Comparison of ENCODE assay signal across 8 cellular contexts in the genomic region with DNA sequence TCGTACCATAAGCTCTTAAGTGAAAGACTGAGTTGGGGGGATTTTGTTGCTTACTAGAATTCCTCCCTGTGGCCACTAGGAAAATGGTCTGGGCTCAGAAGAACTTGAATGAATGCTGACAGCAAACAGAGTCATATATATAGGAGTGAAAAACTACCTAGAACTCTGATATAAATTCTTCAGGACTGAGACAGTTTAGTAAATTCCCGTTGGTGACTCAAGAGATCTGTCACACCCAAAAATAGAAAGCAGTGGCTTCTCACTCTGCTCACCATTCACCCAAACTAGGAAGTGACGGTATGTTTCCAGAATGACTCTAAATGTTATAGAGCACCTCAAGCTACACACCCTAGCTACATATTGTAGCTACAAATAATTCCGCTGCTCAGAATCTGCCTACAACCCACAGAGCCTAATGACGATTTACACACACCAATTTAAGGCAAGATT.
DNase-seq lines count a peak whose midpoint lies in the region; ATAC-seq and TF ChIP-seq lines count a peak whose summit lies in the region.

No MANE protein-coding gene starts in this region.

- ATAC-seq in GM18502 (IDR thresholded peaks at IDR 0.05; ENCODE audit: poor library complexity, unreplicated experiment): peak; percentile 97
- ATAC-seq in GM21717 (IDR thresholded peaks at IDR 0.05; ENCODE audit: unreplicated experiment): peak; percentile 96
- ATAC-seq in IMR-90 (ENCODE audit: low read depth): peak; percentile 71

- H3K36me3 ChIP-seq in IMR-90 (ENCODE audit: control insufficient read depth, insufficient read depth, low read length) (no peaks in the 10 kb centered on the region), parathyroid adenoma (ENCODE audit: control insufficient read depth, insufficient read depth, low read length) (no peaks in the 10 kb centered on the region)

- H3K23ac ChIP-seq in IMR-90 (ENCODE audit: low read depth, low read length): peak overlapping the region; percentile 64; the same call in 1 of the 2 replicates

- TF ChIP-seq CTCF in IMR-90 (conservative IDR thresholded peaks at IDR 0.05; ENCODE audit: low read depth, low read length) (peak; percentile 27; the same call in 1 of the 2 replicates), astrocyte of the cerebellum (IDR thresholded peaks at IDR 0.05; ENCODE audit: low read depth, low read length, missing control alignments) (peak; percentile 29), parathyroid adenoma (IDR thresholded peaks at IDR 0.05) (no peak)

- TF ChIP-seq RAD21 in IMR-90 (IDR thresholded peaks at IDR 0.05; ENCODE audit: low read length): no peak

- POLR2A ChIA-PET in IMR-90 (lab: Charles Lee; ENCODE audit: unreplicated experiment): no interaction called here

- H3K4me3 ChIP-seq in IMR-90 (ENCODE audit: insufficient read depth, low read depth, low read length) (peak overlapping the region; percentile 9; the same call in 1 of the 2 replicates), astrocyte of the cerebellum (ENCODE audit: low read depth, low read length) (no peak overlapping the region), parathyroid adenoma (ENCODE audit: low read depth, low read length) (no peak overlapping the region)

- no peak; the same call in 1 of the 2 replicates for TF ChIP-seq POLR2A in IMR-90 (IDR thresholded peaks at IDR 0.05; ENCODE audit: low read depth, low read length)

- peak overlapping the region; percentile 72; the same call in 1 of the 2 replicates for H4K5ac ChIP-seq in IMR-90 (ENCODE audit: low read depth, low read length)

- peak overlapping the region; percentile 77 for H3K14ac ChIP-seq in IMR-90 (replicated peaks; ENCODE audit: low read depth, low read length)

- CTCF ChIA-PET in IMR-90 (lab: Yijun Ruan, JAX): interaction anchor here (1.0 to 1.5 kb wide), 3 partner anchors 10 to 121 kb away, joined by 4 to 6 read pairs (median 5); no protein-coding TSS in a partner anchor

- peak overlapping the region; percentile 14 to 78; a peak in 2 of 4 replicates for H4K8ac ChIP-seq in IMR-90 (ENCODE audit: low read depth in 2 of 2, low read length in 2 of 2)

- H4K20me1 ChIP-seq in IMR-90 (ENCODE audit: insufficient read depth, low read length): no peaks in the 10 kb centered on the region

- H3K9ac ChIP-seq in IMR-90 (ENCODE audit: low read depth, low read length) (peak overlapping the region; percentile 20; the same call in 1 of the 2 replicates), parathyroid adenoma (no peak overlapping the region)

- no CpG with 5 or more reads among the region's 5 CpGs for WGBS in IMR-90 (ENCODE audit: extremely low coverage in 2 of 2, insufficient read length in 1 of 2), 2 experiments

- H3K56ac ChIP-seq in IMR-90 (ENCODE audit: extremely low read depth, insufficient read depth, low read length): peak overlapping the region; percentile 65

- H2AK5ac ChIP-seq in IMR-90 (ENCODE audit: low read depth, low read length): no peak overlapping the region

- peak overlapping the region; percentile 87 for H3K4me2 ChIP-seq in IMR-90 (ENCODE audit: low read depth, low read length)
- no peak overlapping the region for H3K4me2 ChIP-seq in parathyroid adenoma (ENCODE audit: low read length)

- H2BK15ac ChIP-seq in IMR-90 (ENCODE audit: low read depth, low read length): peak overlapping the region; percentile 58; the same call in 2 of the 3 replicates

- H3K9me3 ChIP-seq in IMR-90 (ENCODE audit: control insufficient read depth, insufficient read depth, low read length): no peaks in the 10 kb centered on the region
- H3K9me3 ChIP-seq in parathyroid adenoma (ENCODE audit: control insufficient read depth, low read length): no peaks in the 10 kb centered on the region

- intact Hi-C loops in IMR-90 (cut with micrococcal nuclease): no loop called here

- H2BK120ac ChIP-seq in IMR-90 (ENCODE audit: low read depth, low read length): peak overlapping the region; percentile 84

- H2AK9ac ChIP-seq in IMR-90 (replicated peaks; ENCODE audit: low read depth, low read length, poor library complexity): no peak overlapping the region

- H3K4me1 ChIP-seq in IMR-90 (ENCODE audit: control insufficient read depth, insufficient read depth, low read length) (peaks cover 10% of the 10 kb centered on the region; the same call in 1 of the 2 replicates), parathyroid adenoma (no peaks in the 10 kb centered on the region)

- H2AFZ ChIP-seq in IMR-90 (replicated peaks; ENCODE audit: low read length, poor library complexity) (no peak overlapping the region), parathyroid adenoma (peak overlapping the region; percentile 14)

- H3K27ac ChIP-seq in IMR-90 (ENCODE audit: insufficient read depth, low read length): no peak overlapping the region
- H3K27ac ChIP-seq in parathyroid adenoma: no peak overlapping the region

- peaks cover 6% of the 10 kb centered on the region for H3K9me1 ChIP-seq in IMR-90 (ENCODE audit: insufficient read depth, low read length)

- in situ Hi-C loops in IMR-90 (cut with MboI; ENCODE audit: low sequenced_read_pairs): no loop called here
- in situ Hi-C loops in astrocyte of the cerebellum (cut with HindIII; ENCODE audit: low sequenced_read_pairs): no loop called here

- dilution Hi-C loops in IMR-90 (cut with HindIII; ENCODE audit: low sequenced_read_pairs, unreplicated experiment): no loop called here

- no peaks in the 10 kb centered on the region for H3K79me2 ChIP-seq in parathyroid adenoma

- peak overlapping the region; percentile 47; the same call in 1 of the 2 replicates for H4K91ac ChIP-seq in IMR-90 (ENCODE audit: insufficient read depth, low read depth, low read length)

- BruUV-seq in IMR-90 (replicated peaks; lab: Mats Ljungman, UMichigan): no TSS peak

- no peaks in the 10 kb centered on the region for H3K27me3 ChIP-seq in IMR-90 (ENCODE audit: control insufficient read depth, insufficient read depth, low read length)
- no peaks in the 10 kb centered on the region for H3K27me3 ChIP-seq in parathyroid adenoma (ENCODE audit: control insufficient read depth, insufficient read depth, low read length)

- H2BK5ac ChIP-seq in IMR-90 (ENCODE audit: low read depth, low read length, poor library complexity, severe bottlenecking): peak overlapping the region; percentile 86

- peak; percentile 86 for DNase-seq in IMR-90
- no peak for DNase-seq in astrocyte of the cerebellum (ENCODE audit: low read depth)
- DNase-seq in activated effector memory CD4-positive, alpha-beta T cell treated with Interleukin-2 at 50 U/mL for 16 hours: no peak
- no peak for DNase-seq in amygdala (lab: John Stamatoyannopoulos, UW)
- no peak for DNase-seq in NCI-H2081 (lab: John Stamatoyannopoulos, UW)

- peaks cover 8 to 26% of the 10 kb centered on the region in 2 experiments; a peak in 2 of 4 replicates for H3K79me1 ChIP-seq in IMR-90 (ENCODE audit: low read depth in 1 of 2, low read length in 2 of 2)

- peak overlapping the region; percentile 42; the same call in 1 of the 2 replicates for H3K18ac ChIP-seq in IMR-90 (ENCODE audit: low read depth, low read length)

- H3K4ac ChIP-seq in IMR-90 (ENCODE audit: low read depth, low read length): peak overlapping the region; percentile 61; the same call in 1 of the 2 replicates

- peak overlapping the region; percentile 75 for H2BK20ac ChIP-seq in IMR-90 (ENCODE audit: low read depth, low read length)

TF ChIP-seq in IMR-90, 13 proteins besides CTCF, POLR2A, EP300 and RAD21:
- TF ChIP-seq ELK1 (IDR thresholded peaks at IDR 0.05; ENCODE audit: borderline replicate concordance, low read depth, low read length) (no peak), SMC3 (IDR thresholded peaks at IDR 0.05; ENCODE audit: low read depth, low read length) (no peak), MAZ (IDR thresholded peaks at IDR 0.05; ENCODE audit: borderline replicate concordance, low read depth, low read length) (no peak), FOS (IDR thresholded peaks at IDR 0.05; ENCODE audit: low read depth, low read length) (peak; percentile 34), MXI1 (IDR thresholded peaks at IDR 0.05; ENCODE audit: borderline replicate concordance, low read depth, low read length) (no peak), MAFK (IDR thresholded peaks at IDR 0.05; ENCODE audit: low read depth, low read length) (no peak), CEBPB (IDR thresholded peaks at IDR 0.05; ENCODE audit: low read depth, low read length) (peak; percentile 10; the same call in 1 of the 2 replicates), RFX5 (IDR thresholded peaks at IDR 0.05; ENCODE audit: low read depth, low read length) (no peak), BHLHE40 (IDR thresholded peaks at IDR 0.05; ENCODE audit: low read depth, low read length) (0 out of 2 replicates have a peak, but pooled peaks have one; percentile 11), CHD1 (IDR thresholded peaks at IDR 0.05; ENCODE audit: low read depth, low read length) (no peak), NFE2L2 (IDR thresholded peaks at IDR 0.05; ENCODE audit: low read depth, low read length) (no peak), RCOR1 (IDR thresholded peaks at IDR 0.05; ENCODE audit: insufficient replicate concordance, low read length) (no peak)
- TF ChIP-seq, protein P1, sequence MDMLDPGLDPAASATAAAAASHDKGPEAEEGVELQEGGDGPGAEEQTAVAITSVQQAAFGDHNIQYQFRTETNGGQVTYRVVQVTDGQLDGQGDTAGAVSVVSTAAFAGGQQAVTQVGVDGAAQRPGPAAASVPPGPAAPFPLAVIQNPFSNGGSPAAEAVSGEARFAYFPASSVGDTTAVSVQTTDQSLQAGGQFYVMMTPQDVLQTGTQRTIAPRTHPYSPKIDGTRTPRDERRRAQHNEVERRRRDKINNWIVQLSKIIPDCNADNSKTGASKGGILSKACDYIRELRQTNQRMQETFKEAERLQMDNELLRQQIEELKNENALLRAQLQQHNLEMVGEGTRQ (IDR thresholded peaks at IDR 0.05; ENCODE audit: low read depth, low read length): no peak
